Comparison of ENCODE assay signal across 9 cellular contexts in the genomic region with DNA sequence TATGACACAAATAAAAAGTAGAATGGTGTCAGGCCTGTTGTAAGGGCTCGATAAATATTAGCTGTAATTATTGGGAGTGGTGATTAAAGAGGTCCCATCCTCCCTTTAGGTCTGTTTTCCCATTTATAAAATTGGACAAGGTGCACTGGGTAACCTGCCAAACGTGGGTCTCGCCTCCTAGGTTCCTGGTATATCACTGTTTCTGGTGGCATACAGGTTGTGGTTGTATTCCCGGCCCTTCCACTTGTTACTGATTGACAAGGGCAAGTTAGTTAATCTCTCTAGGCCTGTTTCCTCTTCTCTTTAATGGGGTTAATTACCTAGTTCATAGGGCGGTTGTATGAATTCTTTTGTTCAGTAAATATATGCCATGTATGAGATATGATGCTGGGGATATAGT. TPM values are rescaled to one million over a fixed set of nuclear protein-coding genes. Genes with fewer than 3 reads are reported as not detected.
DNase-seq lines count a peak whose midpoint lies in the region; ATAC-seq and TF ChIP-seq lines count a peak whose summit lies in the region.
"Had no signal": no experiment of that assay in that cellular context is flagged by ENCODE, and none has a peak within 500 bp of the region (broad histone marks: within the 10 kb centered on the region; RNA-seq: fewer than 3 reads in every experiment).

No MANE protein-coding gene starts in this region.

- no peaks in the 10 kb centered on the region for H3K9me3 Mint-ChIP-seq in CD4-positive, CD25-positive, alpha-beta regulatory T cell
- no peaks in the 10 kb centered on the region for H3K9me3 Mint-ChIP-seq in neural crest cell

- H3K36me3 Mint-ChIP-seq in CD4-positive, CD25-positive, alpha-beta regulatory T cell: peaks cover 20% of the 10 kb centered on the region
- H3K36me3 Mint-ChIP-seq in neural crest cell (ENCODE audit: low read depth): peaks cover 15% of the 10 kb centered on the region

- H3K36me3 ChIP-seq in CD4-positive, CD25-positive, alpha-beta regulatory T cell (ENCODE audit: control insufficient read depth, insufficient read depth, low read length): peaks cover 37% of the 10 kb centered on the region
- H3K36me3 ChIP-seq in NT2/D1 (ENCODE audit: insufficient read depth, insufficient read length, low read length) (peaks cover 43% of the 10 kb centered on the region), endocrine pancreas (ENCODE audit: control insufficient read depth, insufficient read depth, low read length) (no peaks in the 10 kb centered on the region)

- DNase-seq in CD4-positive, CD25-positive, alpha-beta regulatory T cell: no peak
- DNase-seq in NT2/D1 (ENCODE audit: low read depth, low spot score) (no peak), neural crest cell (ENCODE audit: low read depth, low spot score) (no peak), NCI-H1048 (lab: John Stamatoyannopoulos, UW) (no peak), iPS-NIHi11 (ENCODE audit: low spot score) (no peak), left lobe of liver (ENCODE audit: low spot score) (no peak), NCI-H1436 treated with DMSO at 0.1 percent for 48 hours (lab: John Stamatoyannopoulos, UW) (no peak)
- DNase-seq: NCI-H2171 treated with DMSO at 0.1 percent for 48 hours had no signal

- no peaks in the 10 kb centered on the region for H3K27me3 ChIP-seq in CD4-positive, CD25-positive, alpha-beta regulatory T cell (ENCODE audit: control insufficient read depth, insufficient read depth, low read length)
- no peaks in the 10 kb centered on the region for H3K27me3 ChIP-seq in NT2/D1 (ENCODE audit: insufficient read depth, insufficient read length)
- no peaks in the 10 kb centered on the region for H3K27me3 ChIP-seq in endocrine pancreas (ENCODE audit: control insufficient read depth, insufficient read depth, low read length)

- TF ChIP-seq CTCF in neural crest cell (conservative IDR thresholded peaks at IDR 0.05): no peak

- no peaks in the 10 kb centered on the region for H3K27me3 Mint-ChIP-seq in CD4-positive, CD25-positive, alpha-beta regulatory T cell
- H3K27me3 Mint-ChIP-seq in neural crest cell (ENCODE audit: low read depth): no peaks in the 10 kb centered on the region

- H3K27ac ChIP-seq in CD4-positive, CD25-positive, alpha-beta regulatory T cell (ENCODE audit: insufficient read depth, low read length, poor library complexity, severe bottlenecking): no peak overlapping the region

- peak overlapping the region; percentile 89 to 95 (median 94) for H3K4me3 Mint-ChIP-seq in CD4-positive, CD25-positive, alpha-beta regulatory T cell
- peak overlapping the region; percentile 96 for H3K4me3 Mint-ChIP-seq in neural crest cell

- H3K9ac ChIP-seq in NT2/D1 (ENCODE audit: insufficient read length, low read depth) (peak overlapping the region; percentile 93), endocrine pancreas (ENCODE audit: control insufficient read depth, insufficient read depth, low read length) (peak overlapping the region; percentile 95)

- H3K27ac Mint-ChIP-seq in CD4-positive, CD25-positive, alpha-beta regulatory T cell: peak overlapping the region in 2 of 3 donors; percentile 3 to 99
- H3K27ac Mint-ChIP-seq in neural crest cell (ENCODE audit: unreplicated experiment): peak overlapping the region; percentile 48

- no peak for ATAC-seq in CD4-positive, CD25-positive, alpha-beta regulatory T cell (ENCODE audit: low read depth in 2 of 2)
- no peak for ATAC-seq in left lobe of liver

- peaks cover 42% of the 10 kb centered on the region for H3K4me1 ChIP-seq in CD4-positive, CD25-positive, alpha-beta regulatory T cell (ENCODE audit: control insufficient read depth, insufficient read depth, low read length, poor library complexity, severe bottlenecking)
- H3K4me1 ChIP-seq in NT2/D1 (ENCODE audit: insufficient read depth, insufficient read length) (no peaks in the 10 kb centered on the region), endocrine pancreas (ENCODE audit: control insufficient read depth, insufficient read depth, low read length) (peaks cover 12% of the 10 kb centered on the region)

- H3K4me1 Mint-ChIP-seq in CD4-positive, CD25-positive, alpha-beta regulatory T cell: peaks cover 12 to 67% (median 48%) of the 10 kb centered on the region in 4 donors
- H3K4me1 Mint-ChIP-seq in neural crest cell: peaks cover 42% of the 10 kb centered on the region

- peak overlapping the region; percentile 85 for H3K4me3 ChIP-seq in CD4-positive, CD25-positive, alpha-beta regulatory T cell (ENCODE audit: low read depth, low read length)
- H3K4me3 ChIP-seq in NT2/D1 (ENCODE audit: insufficient read length, low read depth) (peak overlapping the region; percentile 73), endocrine pancreas (ENCODE audit: control insufficient read depth, insufficient read depth, low read length) (peak overlapping the region; percentile 55)

- H3K9me3 ChIP-seq in CD4-positive, CD25-positive, alpha-beta regulatory T cell (ENCODE audit: control insufficient read depth in 2 of 2, low read length in 2 of 2): no peaks in the 10 kb centered on the region
- no peaks in the 10 kb centered on the region for H3K9me3 ChIP-seq in NT2/D1 (ENCODE audit: insufficient read depth, low read length)
- H3K9me3 ChIP-seq in endocrine pancreas (ENCODE audit: control insufficient read depth, low read length): no peaks in the 10 kb centered on the region

RNA-seq across cellular contexts. Expression of a gene that starts 1.5 kb away (rescaled TPM):
- 180 TPM for total RNA-seq in CD4-positive, CD25-positive, alpha-beta regulatory T cell
- polyA plus RNA-seq in CD4-positive, CD25-positive, alpha-beta regulatory T cell: 100 to 1,000 TPM; 170 to 212 (median 180) TPM
- 422 TPM in 2 replicates for total RNA-seq in neural crest cell
- 68.4 TPM for total RNA-seq in left lobe of liver

RNA-seq across cellular contexts. Expression of a gene that starts 20.0 kb away (rescaled TPM):
- total RNA-seq in CD4-positive, CD25-positive, alpha-beta regulatory T cell: 22.4 TPM
- 10 to 100 TPM in 1 of 4 donors, 1 to 10 TPM in 3; 3.0 to 10.2 (median 8.3) TPM for polyA plus RNA-seq in CD4-positive, CD25-positive, alpha-beta regulatory T cell
- 11.6 and 11.9 TPM in 2 replicates for total RNA-seq in neural crest cell
- total RNA-seq in left lobe of liver: 2.6 TPM

RNA-seq across cellular contexts. Expression of a gene that starts 51.6 kb away (rescaled TPM):
- total RNA-seq in CD4-positive, CD25-positive, alpha-beta regulatory T cell: 2.8 TPM
- 1 to 10 TPM; 2.4 to 8.2 (median 4.1) TPM for polyA plus RNA-seq in CD4-positive, CD25-positive, alpha-beta regulatory T cell
- total RNA-seq in neural crest cell: 18.9 and 25.2 TPM in 2 replicates
- total RNA-seq in left lobe of liver: 3.9 TPM
